In the genomic region with DNA sequence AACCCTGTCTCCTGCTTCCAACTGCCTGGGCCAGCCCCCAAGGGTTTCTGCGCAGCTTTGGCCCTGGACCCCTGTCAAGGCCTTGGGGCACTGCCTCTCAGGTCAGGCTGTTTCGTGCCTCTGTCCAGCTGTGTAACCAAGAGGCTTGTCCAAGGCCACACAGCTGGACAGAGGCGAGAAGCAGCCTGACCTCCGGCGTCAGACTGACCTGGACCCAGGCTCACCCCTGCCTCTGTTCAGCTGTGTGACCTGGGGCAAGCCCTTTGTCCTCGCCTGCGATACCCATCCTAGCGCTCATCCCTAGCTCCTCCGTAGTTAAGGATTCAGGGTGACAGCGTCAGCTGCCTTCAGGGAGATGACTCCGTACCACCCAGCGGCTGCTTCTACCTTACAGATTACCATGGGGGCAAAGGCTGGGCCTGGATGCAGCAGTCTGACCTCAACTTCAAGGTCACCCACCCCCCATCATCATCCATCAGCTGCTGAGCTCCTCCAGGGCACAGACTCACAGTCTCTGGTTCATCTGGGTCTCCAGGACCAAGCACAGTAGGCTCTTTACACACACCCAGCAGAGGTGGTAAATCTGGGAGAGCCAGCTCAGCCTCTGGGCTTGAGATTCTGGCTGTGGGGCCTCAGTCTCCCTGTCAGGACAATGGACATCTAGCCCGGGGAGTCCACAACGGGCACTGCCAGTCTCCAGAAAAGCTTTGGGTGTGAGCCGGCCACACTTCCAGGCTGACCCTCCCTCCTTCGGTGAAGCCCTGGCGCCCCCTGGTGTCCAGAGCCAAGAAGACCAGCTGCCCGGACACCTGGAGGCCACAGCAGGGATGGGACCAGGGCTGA, we compare ENCODE assay signal across 2 cellular contexts.
TF ChIP-seq lines count a peak whose summit lies in the region.

No MANE protein-coding gene starts in this region.

TF ChIP-seq in GM23338, 12 proteins besides CTCF, POLR2A, EP300 and RAD21 (continues in another document):
- TF ChIP-seq, protein P1, sequence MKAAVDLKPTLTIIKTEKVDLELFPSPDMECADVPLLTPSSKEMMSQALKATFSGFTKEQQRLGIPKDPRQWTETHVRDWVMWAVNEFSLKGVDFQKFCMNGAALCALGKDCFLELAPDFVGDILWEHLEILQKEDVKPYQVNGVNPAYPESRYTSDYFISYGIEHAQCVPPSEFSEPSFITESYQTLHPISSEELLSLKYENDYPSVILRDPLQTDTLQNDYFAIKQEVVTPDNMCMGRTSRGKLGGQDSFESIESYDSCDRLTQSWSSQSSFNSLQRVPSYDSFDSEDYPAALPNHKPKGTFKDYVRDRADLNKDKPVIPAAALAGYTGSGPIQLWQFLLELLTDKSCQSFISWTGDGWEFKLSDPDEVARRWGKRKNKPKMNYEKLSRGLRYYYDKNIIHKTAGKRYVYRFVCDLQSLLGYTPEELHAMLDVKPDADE (IDR thresholded peaks at IDR 0.05): no peak
- TF ChIP-seq NANOG (IDR thresholded peaks at IDR 0.05; ENCODE audit: borderline replicate concordance): no peak
- TF ChIP-seq JUNB (IDR thresholded peaks at IDR 0.05; ENCODE audit: unreplicated experiment): no peak
- TF ChIP-seq CREB1 (CRISPR knock-in tag; IDR thresholded peaks at IDR 0.05; ENCODE audit: low read depth): no peak
- TF ChIP-seq, protein P2, sequence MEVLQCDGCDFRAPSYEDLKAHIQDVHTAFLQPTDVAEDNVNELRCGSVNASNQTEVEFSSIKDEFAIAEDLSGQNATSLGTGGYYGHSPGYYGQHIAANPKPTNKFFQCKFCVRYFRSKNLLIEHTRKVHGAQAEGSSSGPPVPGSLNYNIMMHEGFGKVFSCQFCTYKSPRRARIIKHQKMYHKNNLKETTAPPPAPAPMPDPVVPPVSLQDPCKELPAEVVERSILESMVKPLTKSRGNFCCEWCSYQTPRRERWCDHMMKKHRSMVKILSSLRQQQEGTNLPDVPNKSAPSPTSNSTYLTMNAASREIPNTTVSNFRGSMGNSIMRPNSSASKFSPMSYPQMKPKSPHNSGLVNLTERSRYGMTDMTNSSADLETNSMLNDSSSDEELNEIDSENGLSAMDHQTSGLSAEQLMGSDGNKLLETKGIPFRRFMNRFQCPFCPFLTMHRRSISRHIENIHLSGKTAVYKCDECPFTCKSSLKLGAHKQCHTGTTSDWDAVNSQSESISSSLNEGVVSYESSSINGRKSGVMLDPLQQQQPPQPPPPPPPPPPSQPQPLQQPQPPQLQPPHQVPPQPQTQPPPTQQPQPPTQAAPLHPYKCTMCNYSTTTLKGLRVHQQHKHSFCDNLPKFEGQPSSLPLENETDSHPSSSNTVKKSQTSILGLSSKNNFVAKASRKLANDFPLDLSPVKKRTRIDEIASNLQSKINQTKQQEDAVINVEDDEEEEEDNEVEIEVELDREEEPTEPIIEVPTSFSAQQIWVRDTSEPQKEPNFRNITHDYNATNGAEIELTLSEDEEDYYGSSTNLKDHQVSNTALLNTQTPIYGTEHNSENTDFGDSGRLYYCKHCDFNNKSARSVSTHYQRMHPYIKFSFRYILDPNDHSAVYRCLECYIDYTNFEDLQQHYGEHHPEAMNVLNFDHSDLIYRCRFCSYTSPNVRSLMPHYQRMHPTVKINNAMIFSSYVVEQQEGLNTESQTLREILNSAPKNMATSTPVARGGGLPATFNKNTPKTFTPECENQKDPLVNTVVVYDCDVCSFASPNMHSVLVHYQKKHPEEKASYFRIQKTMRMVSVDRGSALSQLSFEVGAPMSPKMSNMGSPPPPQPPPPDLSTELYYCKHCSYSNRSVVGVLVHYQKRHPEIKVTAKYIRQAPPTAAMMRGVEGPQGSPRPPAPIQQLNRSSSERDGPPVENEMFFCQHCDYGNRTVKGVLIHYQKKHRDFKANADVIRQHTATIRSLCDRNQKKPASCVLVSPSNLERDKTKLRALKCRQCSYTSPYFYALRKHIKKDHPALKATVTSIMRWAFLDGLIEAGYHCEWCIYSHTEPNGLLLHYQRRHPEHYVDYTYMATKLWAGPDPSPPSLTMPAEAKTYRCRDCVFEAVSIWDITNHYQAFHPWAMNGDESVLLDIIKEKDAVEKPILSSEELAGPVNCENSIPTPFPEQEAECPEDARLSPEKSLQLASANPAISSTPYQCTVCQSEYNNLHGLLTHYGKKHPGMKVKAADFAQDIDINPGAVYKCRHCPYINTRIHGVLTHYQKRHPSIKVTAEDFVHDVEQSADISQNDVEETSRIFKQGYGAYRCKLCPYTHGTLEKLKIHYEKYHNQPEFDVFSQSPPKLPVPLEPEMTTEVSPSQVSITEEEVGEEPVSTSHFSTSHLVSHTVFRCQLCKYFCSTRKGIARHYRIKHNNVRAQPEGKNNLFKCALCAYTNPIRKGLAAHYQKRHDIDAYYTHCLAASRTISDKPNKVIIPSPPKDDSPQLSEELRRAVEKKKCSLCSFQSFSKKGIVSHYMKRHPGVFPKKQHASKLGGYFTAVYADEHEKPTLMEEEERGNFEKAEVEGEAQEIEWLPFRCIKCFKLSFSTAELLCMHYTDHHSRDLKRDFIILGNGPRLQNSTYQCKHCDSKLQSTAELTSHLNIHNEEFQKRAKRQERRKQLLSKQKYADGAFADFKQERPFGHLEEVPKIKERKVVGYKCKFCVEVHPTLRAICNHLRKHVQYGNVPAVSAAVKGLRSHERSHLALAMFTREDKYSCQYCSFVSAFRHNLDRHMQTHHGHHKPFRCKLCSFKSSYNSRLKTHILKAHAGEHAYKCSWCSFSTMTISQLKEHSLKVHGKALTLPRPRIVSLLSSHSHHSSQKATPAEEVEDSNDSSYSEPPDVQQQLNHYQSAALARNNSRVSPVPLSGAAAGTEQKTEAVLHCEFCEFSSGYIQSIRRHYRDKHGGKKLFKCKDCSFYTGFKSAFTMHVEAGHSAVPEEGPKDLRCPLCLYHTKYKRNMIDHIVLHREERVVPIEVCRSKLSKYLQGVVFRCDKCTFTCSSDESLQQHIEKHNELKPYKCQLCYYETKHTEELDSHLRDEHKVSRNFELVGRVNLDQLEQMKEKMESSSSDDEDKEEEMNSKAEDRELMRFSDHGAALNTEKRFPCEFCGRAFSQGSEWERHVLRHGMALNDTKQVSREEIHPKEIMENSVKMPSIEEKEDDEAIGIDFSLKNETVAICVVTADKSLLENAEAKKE (CRISPR knock-in tag; IDR thresholded peaks at IDR 0.05): no peak
- no peak for TF ChIP-seq EZH2 (IDR thresholded peaks at IDR 0.05; ENCODE audit: low read depth, unreplicated experiment)
- TF ChIP-seq STAT1 (IDR thresholded peaks at IDR 0.05; ENCODE audit: unreplicated experiment): no peak
- no peak for TF ChIP-seq EZH2phosphoT487 (IDR thresholded peaks at IDR 0.05; ENCODE audit: unreplicated experiment)

TF ChIP-seq in K562, 482 proteins besides CTCF, POLR2A, EP300 and RAD21 (continues in another document):
- TF ChIP-seq STAG1 (CRISPR knock-in tag; IDR thresholded peaks at IDR 0.05; ENCODE audit: borderline replicate concordance) (peak; percentile 90; the same call in 1 of the 2 replicates), NRF1 (conservative IDR thresholded peaks at IDR 0.05 in 1 of 2, IDR thresholded peaks at IDR 0.05 in 1 of 2) (0 out of 4 replicates have a peak, but pooled peaks of 1 of the 2 experiments have one; percentile 10), POLR2H (tag; IDR thresholded peaks at IDR 0.05; ENCODE audit: low read depth) (no peak), SMAD4 (CRISPR knock-in tag; conservative IDR thresholded peaks at IDR 0.05) (peak; percentile 58; the same call in 1 of the 2 replicates), ZNF668 (CRISPR knock-in tag; IDR thresholded peaks at IDR 0.05) (no peak), ZNF263 (CRISPR knock-in tag; IDR thresholded peaks at IDR 0.05; ENCODE audit: borderline replicate concordance) (peak; percentile 36; the same call in 1 of the 2 replicates), NONO (IDR thresholded peaks at IDR 0.05; ENCODE audit: low read depth in 2 of 2, low read length in 1 of 2) (no peak), SOX6 (IDR thresholded peaks at IDR 0.05) (0 out of 2 replicates have a peak, but pooled peaks have one; percentile 20), IRF2 (CRISPR knock-in tag; IDR thresholded peaks at IDR 0.05) (no peak), TBL1XR1 (IDR thresholded peaks at IDR 0.05; ENCODE audit: low read length in 2 of 2) (0 out of 4 replicates have a peak, but pooled peaks of 1 of the 2 experiments have one; percentile 24), MYC (IDR thresholded peaks at IDR 0.05; ENCODE audit: low read depth, low read length) (peak; percentile 69), MYC (CRISPR knock-in tag; IDR thresholded peaks at IDR 0.05; ENCODE audit: borderline replicate concordance, low read depth) (no peak), HNRNPUL1 (IDR thresholded peaks at IDR 0.05; ENCODE audit: low read length) (no peak), RB1 (IDR thresholded peaks at IDR 0.05; ENCODE audit: low read depth) (peak; percentile 67; the same call in 1 of the 2 replicates), ELF2 (CRISPR knock-in tag; IDR thresholded peaks at IDR 0.05) (peak; percentile 45; the same call in 1 of the 2 replicates), MYNN (IDR thresholded peaks at IDR 0.05) (peak; percentile 76), MYNN (CRISPR knock-in tag; IDR thresholded peaks at IDR 0.05) (no peak), RCOR1 (IDR thresholded peaks at IDR 0.05; ENCODE audit: borderline replicate concordance in 1 of 2, low read depth in 2 of 2, low read length in 2 of 2) (0 out of 4 replicates have a peak, but pooled peaks of 1 of the 2 experiments have one; percentile 19), SRF (CRISPR knock-in tag; IDR thresholded peaks at IDR 0.05) (no peak), SRSF7 (optimal IDR thresholded peaks at IDR 0.05; ENCODE audit: low read depth, low read length) (no peak), ZNF589 (CRISPR knock-in tag; IDR thresholded peaks at IDR 0.05; ENCODE audit: low read depth) (no peak), ZNF175 (CRISPR knock-in tag; IDR thresholded peaks at IDR 0.05; ENCODE audit: low read depth) (no peak), XRCC5 (IDR thresholded peaks at IDR 0.05; ENCODE audit: low read depth, low read length) (peak; percentile 38; the same call in 1 of the 2 replicates), ARID2 (IDR thresholded peaks at IDR 0.05) (peak; percentile 86), NBN (IDR thresholded peaks at IDR 0.05; ENCODE audit: low read depth) (0 out of 2 replicates have a peak, but pooled peaks have one; percentile 38), MCM2 (IDR thresholded peaks at IDR 0.05; ENCODE audit: low read depth) (no peak), ATF7 (IDR thresholded peaks at IDR 0.05) (0 out of 2 replicates have a peak, but pooled peaks have one; percentile 33), GATAD2A (IDR thresholded peaks at IDR 0.05) (no peak), CTBP1 (IDR thresholded peaks at IDR 0.05; ENCODE audit: borderline replicate concordance) (peak; percentile 86; the same call in 1 of the 2 replicates), CC2D1A (IDR thresholded peaks at IDR 0.05) (peak; percentile 87), ZFX (CRISPR knock-in tag; IDR thresholded peaks at IDR 0.05) (no peak), SMC3 (conservative IDR thresholded peaks at IDR 0.05; ENCODE audit: insufficient read depth, low read depth, low read length) (peak; percentile 98), FOS (IDR thresholded peaks at IDR 0.05; ENCODE audit: extremely low read depth, insufficient read length) (no peak), KDM4B (IDR thresholded peaks at IDR 0.05; ENCODE audit: borderline replicate concordance in 2 of 2, low read depth in 1 of 2) (no peak), HLTF (IDR thresholded peaks at IDR 0.05) (peak; percentile 20; the same call in 1 of the 2 replicates), ZNF583 (CRISPR knock-in tag; IDR thresholded peaks at IDR 0.05) (0 out of 2 replicates have a peak, but pooled peaks have one; percentile 65), HCFC1 (IDR thresholded peaks at IDR 0.05; ENCODE audit: low read depth, low read length) (0 out of 2 replicates have a peak, but pooled peaks have one; percentile 39), TAF15 (IDR thresholded peaks at IDR 0.05; ENCODE audit: low read depth, low read length) (no peak), ZNF644 (tag; IDR thresholded peaks at IDR 0.05; ENCODE audit: low read depth) (no peak), TAL1 (IDR thresholded peaks at IDR 0.05) (no peak), KLF16 (IDR thresholded peaks at IDR 0.05) (peak; percentile 50; the same call in 1 of the 2 replicates)
- TF ChIP-seq, protein P3, sequence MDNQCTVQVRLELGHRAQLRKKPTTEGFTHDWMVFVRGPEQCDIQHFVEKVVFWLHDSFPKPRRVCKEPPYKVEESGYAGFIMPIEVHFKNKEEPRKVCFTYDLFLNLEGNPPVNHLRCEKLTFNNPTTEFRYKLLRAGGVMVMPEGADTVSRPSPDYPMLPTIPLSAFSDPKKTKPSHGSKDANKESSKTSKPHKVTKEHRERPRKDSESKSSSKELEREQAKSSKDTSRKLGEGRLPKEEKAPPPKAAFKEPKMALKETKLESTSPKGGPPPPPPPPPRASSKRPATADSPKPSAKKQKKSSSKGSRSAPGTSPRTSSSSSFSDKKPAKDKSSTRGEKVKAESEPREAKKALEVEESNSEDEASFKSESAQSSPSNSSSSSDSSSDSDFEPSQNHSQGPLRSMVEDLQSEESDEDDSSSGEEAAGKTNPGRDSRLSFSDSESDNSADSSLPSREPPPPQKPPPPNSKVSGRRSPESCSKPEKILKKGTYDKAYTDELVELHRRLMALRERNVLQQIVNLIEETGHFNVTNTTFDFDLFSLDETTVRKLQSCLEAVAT (IDR thresholded peaks at IDR 0.05): peak in 1 of 2 experiments; percentile 43; a peak in 1 of 4 replicates
- TF ChIP-seq, protein P4, sequence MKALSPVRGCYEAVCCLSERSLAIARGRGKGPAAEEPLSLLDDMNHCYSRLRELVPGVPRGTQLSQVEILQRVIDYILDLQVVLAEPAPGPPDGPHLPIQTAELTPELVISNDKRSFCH (CRISPR knock-in tag; IDR thresholded peaks at IDR 0.05): no peak
- TF ChIP-seq, protein P4 (tag; IDR thresholded peaks at IDR 0.05): peak; percentile 42; the same call in 1 of the 2 replicates
- TF ChIP-seq, protein P5, sequence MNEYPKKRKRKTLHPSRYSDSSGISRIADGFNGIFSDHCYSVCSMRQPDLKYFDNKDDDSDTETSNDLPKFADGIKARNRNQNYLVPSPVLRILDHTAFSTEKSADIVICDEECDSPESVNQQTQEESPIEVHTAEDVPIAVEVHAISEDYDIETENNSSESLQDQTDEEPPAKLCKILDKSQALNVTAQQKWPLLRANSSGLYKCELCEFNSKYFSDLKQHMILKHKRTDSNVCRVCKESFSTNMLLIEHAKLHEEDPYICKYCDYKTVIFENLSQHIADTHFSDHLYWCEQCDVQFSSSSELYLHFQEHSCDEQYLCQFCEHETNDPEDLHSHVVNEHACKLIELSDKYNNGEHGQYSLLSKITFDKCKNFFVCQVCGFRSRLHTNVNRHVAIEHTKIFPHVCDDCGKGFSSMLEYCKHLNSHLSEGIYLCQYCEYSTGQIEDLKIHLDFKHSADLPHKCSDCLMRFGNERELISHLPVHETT (CRISPR knock-in tag; conservative IDR thresholded peaks at IDR 0.05 in 1 of 2, IDR thresholded peaks at IDR 0.05 in 1 of 2): no peak
- TF ChIP-seq, protein P6, sequence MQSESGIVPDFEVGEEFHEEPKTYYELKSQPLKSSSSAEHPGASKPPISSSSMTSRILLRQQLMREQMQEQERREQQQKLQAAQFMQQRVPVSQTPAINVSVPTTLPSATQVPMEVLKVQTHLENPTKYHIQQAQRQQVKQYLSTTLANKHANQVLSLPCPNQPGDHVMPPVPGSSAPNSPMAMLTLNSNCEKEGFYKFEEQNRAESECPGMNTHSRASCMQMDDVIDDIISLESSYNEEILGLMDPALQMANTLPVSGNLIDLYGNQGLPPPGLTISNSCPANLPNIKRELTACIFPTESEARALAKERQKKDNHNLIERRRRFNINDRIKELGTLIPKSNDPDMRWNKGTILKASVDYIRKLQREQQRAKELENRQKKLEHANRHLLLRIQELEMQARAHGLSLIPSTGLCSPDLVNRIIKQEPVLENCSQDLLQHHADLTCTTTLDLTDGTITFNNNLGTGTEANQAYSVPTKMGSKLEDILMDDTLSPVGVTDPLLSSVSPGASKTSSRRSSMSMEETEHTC (IDR thresholded peaks at IDR 0.05): no peak
